ENCODE assay signal across 1 cellular context in genomic region chr1:240652554-240652953, GRCh38.
A peak's percentile ranks its signal among the peaks of the same experiment; 100 is the strongest.
TF ChIP-seq lines count a peak whose summit lies in the region.

No MANE protein-coding gene starts in this region.

TF ChIP-seq in HEK293, 187 proteins besides CTCF, POLR2A, EP300 and RAD21 (continued from another document):
- peak; percentile 28; the same call in 1 of the 2 replicates for TF ChIP-seq TRIM28 (IDR thresholded peaks at IDR 0.05; ENCODE audit: borderline replicate concordance, low read length)
- no peak for TF ChIP-seq HOXC10 (CRISPR knock-in tag; IDR thresholded peaks at IDR 0.05)
- TF ChIP-seq ZNF398 (tag by site-specific recombination; IDR thresholded peaks at IDR 0.05): no peak
- TF ChIP-seq IKZF3 (tag by site-specific recombination; IDR thresholded peaks at IDR 0.05): no peak
- TF ChIP-seq ZNF10 (tag by site-specific recombination; IDR thresholded peaks at IDR 0.05): no peak
- no peak for TF ChIP-seq ZNF133 (tag by site-specific recombination; IDR thresholded peaks at IDR 0.05)
- TF ChIP-seq KLF16 (tag by site-specific recombination; IDR thresholded peaks at IDR 0.05): no peak
- no peak for TF ChIP-seq ZNF529 (tag by site-specific recombination; IDR thresholded peaks at IDR 0.05; ENCODE audit: insufficient replicate concordance)
- no peak for TF ChIP-seq ZNF513 (tag by site-specific recombination; IDR thresholded peaks at IDR 0.05)
- TF ChIP-seq ZNF132 (tag by site-specific recombination; IDR thresholded peaks at IDR 0.05; ENCODE audit: borderline replicate concordance): no peak
- no peak for TF ChIP-seq ZNF274 (IDR thresholded peaks at IDR 0.05; ENCODE audit: low read length)
- TF ChIP-seq ZNF274 (tag by site-specific recombination; IDR thresholded peaks at IDR 0.05; ENCODE audit: borderline replicate concordance): no peak
- no peak for TF ChIP-seq ZNF311 (tag by site-specific recombination; IDR thresholded peaks at IDR 0.05; ENCODE audit: borderline replicate concordance)
- TF ChIP-seq MZF1 (tag by site-specific recombination; IDR thresholded peaks at IDR 0.05; ENCODE audit: borderline replicate concordance): no peak
- TF ChIP-seq ZFP3 (tag by site-specific recombination; IDR thresholded peaks at IDR 0.05; ENCODE audit: low read depth): no peak
- no peak; the same call in 1 of the 2 replicates for TF ChIP-seq SP7 (tag by site-specific recombination; IDR thresholded peaks at IDR 0.05)
- TF ChIP-seq ZNF561 (tag by site-specific recombination; IDR thresholded peaks at IDR 0.05; ENCODE audit: borderline replicate concordance): no peak
- TF ChIP-seq ZNF433 (tag by site-specific recombination; IDR thresholded peaks at IDR 0.05; ENCODE audit: low read depth): no peak
- TF ChIP-seq GLI2 (tag by site-specific recombination; IDR thresholded peaks at IDR 0.05; ENCODE audit: borderline replicate concordance, low read depth): no peak
- no peak for TF ChIP-seq ZNF37A (tag by site-specific recombination; IDR thresholded peaks at IDR 0.05)
- no peak for TF ChIP-seq ZNF214 (tag by site-specific recombination; IDR thresholded peaks at IDR 0.05; ENCODE audit: borderline replicate concordance)
- no peak for TF ChIP-seq ZNF785 (tag by site-specific recombination; IDR thresholded peaks at IDR 0.05)
- TF ChIP-seq ZNF121 (tag by site-specific recombination; IDR thresholded peaks at IDR 0.05): no peak
- no peak for TF ChIP-seq ZNF670 (tag by site-specific recombination; IDR thresholded peaks at IDR 0.05; ENCODE audit: low read depth)
- TF ChIP-seq ZNF174 (tag by site-specific recombination; IDR thresholded peaks at IDR 0.05): no peak
- TF ChIP-seq ZNF341 (tag by site-specific recombination; IDR thresholded peaks at IDR 0.05; ENCODE audit: low read depth): no peak
- no peak for TF ChIP-seq ZBTB6 (tag by site-specific recombination; IDR thresholded peaks at IDR 0.05)
- TF ChIP-seq ZNF202 (tag by site-specific recombination; IDR thresholded peaks at IDR 0.05; ENCODE audit: borderline replicate concordance): no peak
- TF ChIP-seq KLF17 (tag by site-specific recombination; IDR thresholded peaks at IDR 0.05): no peak
- no peak for TF ChIP-seq ZNF510 (tag by site-specific recombination; IDR thresholded peaks at IDR 0.05; ENCODE audit: insufficient replicate concordance)
- TF ChIP-seq ZBTB48 (tag by site-specific recombination; IDR thresholded peaks at IDR 0.05): peak; percentile 24; the same call in 1 of the 2 replicates
- TF ChIP-seq, protein P1, sequence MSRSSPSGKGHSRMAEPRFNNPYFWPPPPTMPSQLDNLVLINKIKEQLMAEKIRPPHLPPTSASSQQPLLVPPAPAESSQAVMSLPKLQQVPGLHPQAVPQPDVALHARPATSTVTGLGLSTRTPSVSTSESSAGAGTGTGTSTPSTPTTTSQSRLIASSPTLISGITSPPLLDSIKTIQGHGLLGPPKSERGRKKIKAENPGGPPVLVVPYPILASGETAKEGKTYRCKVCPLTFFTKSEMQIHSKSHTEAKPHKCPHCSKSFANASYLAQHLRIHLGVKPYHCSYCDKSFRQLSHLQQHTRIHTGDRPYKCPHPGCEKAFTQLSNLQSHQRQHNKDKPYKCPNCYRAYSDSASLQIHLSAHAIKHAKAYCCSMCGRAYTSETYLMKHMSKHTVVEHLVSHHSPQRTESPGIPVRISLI (tag by site-specific recombination; IDR thresholded peaks at IDR 0.05): no peak
- no peak for TF ChIP-seq WT1 (tag by site-specific recombination; IDR thresholded peaks at IDR 0.05)
- TF ChIP-seq ZNF621 (tag by site-specific recombination; IDR thresholded peaks at IDR 0.05): no peak
- no peak for TF ChIP-seq ZIC2 (tag by site-specific recombination; IDR thresholded peaks at IDR 0.05)
- TF ChIP-seq, protein P2, sequence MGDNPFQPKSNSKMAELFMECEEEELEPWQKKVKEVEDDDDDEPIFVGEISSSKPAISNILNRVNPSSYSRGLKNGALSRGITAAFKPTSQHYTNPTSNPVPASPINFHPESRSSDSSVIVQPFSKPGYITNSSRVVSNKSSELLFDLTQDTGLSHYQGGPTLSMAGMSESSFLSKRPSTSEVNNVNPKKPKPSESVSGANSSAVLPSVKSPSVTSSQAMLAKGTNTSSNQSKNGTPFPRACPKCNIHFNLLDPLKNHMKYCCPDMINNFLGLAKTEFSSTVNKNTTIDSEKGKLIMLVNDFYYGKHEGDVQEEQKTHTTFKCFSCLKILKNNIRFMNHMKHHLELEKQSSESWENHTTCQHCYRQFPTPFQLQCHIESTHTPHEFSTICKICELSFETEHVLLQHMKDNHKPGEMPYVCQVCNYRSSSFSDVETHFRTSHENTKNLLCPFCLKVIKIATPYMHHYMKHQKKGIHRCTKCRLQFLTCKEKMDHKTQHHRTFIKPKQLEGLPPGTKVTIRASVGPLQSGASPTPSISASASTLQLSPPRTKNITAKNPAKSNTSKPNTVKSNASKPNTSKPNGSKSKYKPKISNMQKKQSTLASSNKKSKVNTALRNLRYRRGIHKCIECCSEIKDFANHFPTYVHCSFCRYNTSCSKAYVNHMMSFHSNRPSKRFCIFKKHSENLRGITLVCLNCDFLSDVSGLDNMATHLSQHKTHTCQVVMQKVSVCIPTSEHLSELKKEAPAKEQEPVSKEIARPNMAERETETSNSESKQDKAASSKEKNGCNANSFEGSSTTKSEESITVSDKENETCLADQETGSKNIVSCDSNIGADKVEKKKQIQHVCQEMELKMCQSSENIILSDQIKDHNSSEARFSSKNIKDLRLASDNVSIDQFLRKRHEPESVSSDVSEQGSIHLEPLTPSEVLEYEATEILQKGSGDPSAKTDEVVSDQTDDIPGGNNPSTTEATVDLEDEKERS (tag by site-specific recombination; IDR thresholded peaks at IDR 0.05): no peak
- TF ChIP-seq KLF10 (tag by site-specific recombination; IDR thresholded peaks at IDR 0.05): peak; percentile 61
- no peak for TF ChIP-seq ZNF645 (tag by site-specific recombination; IDR thresholded peaks at IDR 0.05)
- no peak for TF ChIP-seq ZBTB21 (tag by site-specific recombination; IDR thresholded peaks at IDR 0.05)
- peak; percentile 98 for TF ChIP-seq EGR2 (tag by site-specific recombination; IDR thresholded peaks at IDR 0.05; ENCODE audit: low read depth)
- no peak for TF ChIP-seq ZNF266 (tag by site-specific recombination; IDR thresholded peaks at IDR 0.05; ENCODE audit: low read depth)
- TF ChIP-seq ZNF155 (tag by site-specific recombination; IDR thresholded peaks at IDR 0.05): no peak
- no peak for TF ChIP-seq TCF7L2 (IDR thresholded peaks at IDR 0.05; ENCODE audit: borderline replicate concordance, low read depth, low read length)
- no peak for TF ChIP-seq HOXA7 (CRISPR knock-in tag; IDR thresholded peaks at IDR 0.05; ENCODE audit: borderline replicate concordance)
